19 cellular contexts compared by ENCODE assay signal in the genomic region with DNA sequence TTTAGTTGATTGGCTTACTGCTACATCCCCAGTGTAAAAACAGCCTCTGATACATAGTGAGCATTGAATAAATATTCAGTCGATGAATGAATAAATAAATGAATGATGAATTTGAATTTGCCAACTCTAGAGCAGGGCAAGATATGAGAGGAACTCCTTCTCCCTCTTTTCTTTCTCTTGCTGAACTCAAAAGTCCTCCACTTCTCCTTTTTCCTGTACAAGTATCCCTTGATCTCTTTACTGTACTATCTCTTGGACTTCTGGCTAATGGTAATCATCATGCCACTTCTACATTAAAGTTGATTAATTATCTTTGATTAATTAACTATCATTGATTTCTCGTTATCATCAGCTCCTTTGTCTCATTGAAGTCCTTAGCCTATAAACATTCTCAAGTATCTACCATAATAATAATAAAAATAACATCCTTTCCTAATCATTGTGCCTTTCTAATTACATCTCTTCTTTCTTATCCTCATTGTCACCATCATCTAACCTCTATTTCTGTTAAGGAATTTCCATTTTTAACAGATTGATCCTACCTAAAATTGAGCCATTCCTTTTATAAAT. TPM values are rescaled to one million over a fixed set of nuclear protein-coding genes. Genes with fewer than 3 reads are reported as not detected.
A peak's percentile ranks its signal among the peaks of the same experiment; 100 is the strongest.
DNase-seq lines count a peak whose midpoint lies in the region; ATAC-seq and TF ChIP-seq lines count a peak whose summit lies in the region.
"Had no signal": no experiment of that assay in that cellular context is flagged by ENCODE, and none has a peak within 500 bp of the region (broad histone marks: within the 10 kb centered on the region; RNA-seq: fewer than 3 reads in every experiment).

No MANE protein-coding gene starts in this region.

- peaks cover 1 to 7% (median 3%) of the 10 kb centered on the region in 3 donors for H3K27me3 Mint-ChIP-seq in CD14-positive monocyte (ENCODE audit: low read depth in 3 of 3)
- peaks cover 5 to 6% of the 10 kb centered on the region in 2 donors for H3K27me3 Mint-ChIP-seq in stimulated activated naive B cell treated with anti-CD40 and anti-IgM and Interleukin-4, amounts not matched to agents 10 μg/mL and 1 μg/mL and 100 μg/mL, for 72 hours

- H3K79me2 ChIP-seq in KMS-11 (ENCODE audit: insufficient read depth, low read depth) (no peaks in the 10 kb centered on the region), fibroblast of lung (ENCODE audit: control insufficient read depth, insufficient read depth, low read length) (peaks cover 78% of the 10 kb centered on the region)

- H3K4me3 Mint-ChIP-seq in CD14-positive monocyte: no peak overlapping the region
- no peak overlapping the region for H3K4me3 Mint-ChIP-seq in stimulated activated naive B cell treated with anti-CD40 and anti-IgM and Interleukin-4, amounts not matched to agents 10 μg/mL and 1 μg/mL and 100 μg/mL, for 72 hours
- H3K4me3 Mint-ChIP-seq: activated CD4-positive, alpha-beta T cell treated with anti-CD3 and anti-CD28 coated beads for 36 hours; activated naive CD8-positive, alpha-beta T cell; activated T-helper 17 cell treated with anti-CD3 and anti-CD28 coated beads, Interleukin-2, amount 50 U/mL, for 72 hours; effector memory CD8-positive, alpha-beta T cell had no signal

- H3K9me3 ChIP-seq in fibroblast of lung (ENCODE audit: control insufficient read depth, insufficient read depth, low read depth, low read length): no peaks in the 10 kb centered on the region
- H3K9me3 ChIP-seq in skeletal muscle satellite cell (replicated peaks; ENCODE audit: low read length): no peaks in the 10 kb centered on the region
- H3K9me3 ChIP-seq: neutrophil, thyroid gland had no signal

- no peaks in the 10 kb centered on the region for H3K27me3 ChIP-seq in KMS-11 (ENCODE audit: insufficient read depth, low read depth)
- H3K27me3 ChIP-seq in fibroblast of lung (ENCODE audit: control insufficient read depth, insufficient read depth, low read length): no peaks in the 10 kb centered on the region
- no peaks in the 10 kb centered on the region for H3K27me3 ChIP-seq in skeletal muscle satellite cell (ENCODE audit: control insufficient read depth, insufficient read depth, low read length)
- H3K27me3 ChIP-seq: thyroid gland had no signal

- peak overlapping the region in 5 of 7 donors; percentile 12 to 82 (median 56) for H3K27ac Mint-ChIP-seq in CD14-positive monocyte
- H3K27ac Mint-ChIP-seq in stimulated activated naive B cell treated with anti-CD40 and anti-IgM and Interleukin-4, amounts not matched to agents 10 μg/mL and 1 μg/mL and 100 μg/mL, for 72 hours: no peak overlapping the region
- H3K27ac Mint-ChIP-seq: activated CD4-positive, alpha-beta T cell treated with anti-CD3 and anti-CD28 coated beads for 36 hours; activated naive CD8-positive, alpha-beta T cell; activated T-helper 17 cell treated with anti-CD3 and anti-CD28 coated beads, Interleukin-2, amount 50 U/mL, for 72 hours; effector memory CD8-positive, alpha-beta T cell had no signal

- peaks cover 60% of the 10 kb centered on the region for H3K4me1 ChIP-seq in KMS-11 (ENCODE audit: low read depth, poor library complexity, severe bottlenecking)
- H3K4me1 ChIP-seq in fibroblast of lung (ENCODE audit: control insufficient read depth, extremely low read depth, insufficient read depth, low read length): peaks cover 14% of the 10 kb centered on the region
- H3K4me1 ChIP-seq in skeletal muscle satellite cell (ENCODE audit: control insufficient read depth, insufficient read depth, low read length): peaks cover 59% of the 10 kb centered on the region
- H3K4me1 ChIP-seq: thyroid gland had no signal

- H3K9ac ChIP-seq in KMS-11 (no peak overlapping the region), fibroblast of lung (ENCODE audit: insufficient read depth, low read length) (no peak overlapping the region), skeletal muscle satellite cell (ENCODE audit: low read depth, low read length) (peak overlapping the region; percentile 65)

- H3K27ac ChIP-seq in KMS-11: no peak overlapping the region; the same call in 1 of the 2 replicates
- H3K27ac ChIP-seq in fibroblast of lung (ENCODE audit: insufficient read depth, low read length): peak overlapping the region; percentile 57
- H3K27ac ChIP-seq: neutrophil, thyroid gland had no signal

- H3K4me2 ChIP-seq in KMS-11 (peak overlapping the region; percentile 53), fibroblast of lung (ENCODE audit: extremely low read depth, insufficient read depth, low read length) (peak overlapping the region; percentile 53), skeletal muscle satellite cell (ENCODE audit: low read length) (no peak overlapping the region)

- no peak overlapping the region for H3K4me3 ChIP-seq in KMS-11 (IDR thresholded peaks at IDR 0.05; ENCODE audit: insufficient read depth, low read depth, low read length)
- peak overlapping the region in 1 of 4 experiments; percentile 48 for H3K4me3 ChIP-seq in fibroblast of lung (replicated peaks in 1 of 4; ENCODE audit: control extremely low read depth in 1 of 4, insufficient read depth in 1 of 4, low read depth in 3 of 4, low read length in 4 of 4)
- H3K4me3 ChIP-seq in skeletal muscle satellite cell (ENCODE audit: low read length): no peak overlapping the region
- H3K4me3 ChIP-seq: thyroid gland had no signal

- no peak for DNase-seq in CD14-positive monocyte (ENCODE audit: low spot score)
- no peak for DNase-seq in fibroblast of lung (ENCODE audit: low read depth in 2 of 2)
- DNase-seq in stimulated activated naive B cell treated with anti-CD40 and anti-IgM and Interleukin-4, amounts not matched to agents 10 μg/mL and 1 μg/mL and 100 μg/mL, for 72 hours: no peak
- DNase-seq in 8988T: no peak
- DNase-seq: activated CD4-positive, alpha-beta T cell treated with anti-CD3 and anti-CD28 coated beads for 36 hours; COR-L47; effector memory CD8-positive, alpha-beta T cell; glutamatergic neuron; NCI-H1105 treated with DMSO at 0.1 percent for 48 hours; NCI-H2081 treated with DMSO at 0.1 percent for 48 hours; thyroid gland had no signal

- no peaks in the 10 kb centered on the region for H4K20me1 ChIP-seq in KMS-11 (ENCODE audit: insufficient read depth)
- H4K20me1 ChIP-seq in fibroblast of lung (ENCODE audit: control insufficient read depth, extremely low read depth, insufficient read depth, low read length): no peaks in the 10 kb centered on the region

- peaks cover 2 to 7% of the 10 kb centered on the region in 2 donors for H3K36me3 Mint-ChIP-seq in CD14-positive monocyte
- no peaks in the 10 kb centered on the region for H3K36me3 Mint-ChIP-seq in stimulated activated naive B cell treated with anti-CD40 and anti-IgM and Interleukin-4, amounts not matched to agents 10 μg/mL and 1 μg/mL and 100 μg/mL, for 72 hours
- H3K36me3 Mint-ChIP-seq: activated naive CD8-positive, alpha-beta T cell had no signal

- no peak overlapping the region for H2AFZ ChIP-seq in KMS-11 (ENCODE audit: low read depth)
- H2AFZ ChIP-seq in fibroblast of lung (ENCODE audit: low read length): no peak overlapping the region

- no peaks in the 10 kb centered on the region for H3K36me3 ChIP-seq in KMS-11 (ENCODE audit: insufficient read depth)
- no peaks in the 10 kb centered on the region for H3K36me3 ChIP-seq in fibroblast of lung (ENCODE audit: control insufficient read depth, insufficient read depth, low read length)
- H3K36me3 ChIP-seq in skeletal muscle satellite cell (ENCODE audit: insufficient read depth, low read length): no peaks in the 10 kb centered on the region
- H3K36me3 ChIP-seq: neutrophil, thyroid gland had no signal

- no peak for TF ChIP-seq CTCF in CD14-positive monocyte (IDR thresholded peaks at IDR 0.05)
- TF ChIP-seq CTCF in KMS-11 (conservative IDR thresholded peaks at IDR 0.05; ENCODE audit: low read depth, low read length): no peak
- no peak for TF ChIP-seq CTCF in fibroblast of lung (conservative IDR thresholded peaks at IDR 0.05 in 1 of 2, IDR thresholded peaks at IDR 0.05 in 1 of 2; ENCODE audit: low read depth in 1 of 2, low read length in 2 of 2)

- H3K4me1 Mint-ChIP-seq in CD14-positive monocyte: peaks cover 71% of the 10 kb centered on the region
- peaks cover 18 to 28% of the 10 kb centered on the region in 2 donors for H3K4me1 Mint-ChIP-seq in stimulated activated naive B cell treated with anti-CD40 and anti-IgM and Interleukin-4, amounts not matched to agents 10 μg/mL and 1 μg/mL and 100 μg/mL, for 72 hours

- intact Hi-C loops in CD14-positive monocyte (cut with micrococcal nuclease): no loop called here

- H3K9me3 Mint-ChIP-seq in CD14-positive monocyte: peaks cover 0 to 4% (median 0%) of the 10 kb centered on the region in 7 donors
- no peaks in the 10 kb centered on the region for H3K9me3 Mint-ChIP-seq in stimulated activated naive B cell treated with anti-CD40 and anti-IgM and Interleukin-4, amounts not matched to agents 10 μg/mL and 1 μg/mL and 100 μg/mL, for 72 hours
- H3K9me3 Mint-ChIP-seq: activated T-helper 17 cell treated with anti-CD3 and anti-CD28 coated beads, Interleukin-2, amount 50 U/mL, for 72 hours; effector memory CD8-positive, alpha-beta T cell had no signal

- no peak for ATAC-seq in esophagus mucosa
- ATAC-seq in HG02678 (IDR thresholded peaks at IDR 0.05; ENCODE audit: unreplicated experiment): no peak
- ATAC-seq in stimulated activated naive B cell treated with anti-CD40 and anti-IgM and Interleukin-4, amounts not matched to agents 10 μg/mL and 1 μg/mL and 100 μg/mL, for 72 hours (replicated peaks): no peak
- ATAC-seq: activated CD4-positive, alpha-beta T cell treated with anti-CD3 and anti-CD28 coated beads for 36 hours; activated T-helper 17 cell treated with anti-CD3 and anti-CD28 coated beads, Interleukin-2, amount 50 U/mL, for 72 hours; effector memory CD8-positive, alpha-beta T cell; left lobe of liver had no signal

RNA-seq across cellular contexts. Expression of gene CPED1, which starts 10.6 kb away (rescaled TPM):
- polyA plus RNA-seq in CD14-positive monocyte (10 to 100 TPM; 20.4 to 30.0 TPM), fibroblast of lung (70.2 and 83.2 TPM in 2 replicates)
- total RNA-seq in fibroblast of lung (84.0 and 196 TPM in 2 replicates), esophagus mucosa (0.76 TPM)
- polyA plus RNA-seq in fibroblast of lung (2012): 46.2 and 59.8 TPM in 2 replicates
- polyA minus RNA-seq in fibroblast of lung (ENCODE audit: low replicate concordance): 142 and 352 TPM in 2 replicates
- total RNA-seq in skeletal muscle satellite cell (2012; rRNA removed): 28.6 and 29.9 TPM in 2 replicates
- total RNA-seq: activated CD4-positive, alpha-beta T cell treated with anti-CD3 and anti-CD28 coated beads for 36 hours; activated T-helper 17 cell treated with anti-CD3 and anti-CD28 coated beads, Interleukin-2, amount 50 U/mL, for 72 hours had no signal

RNA-seq across cellular contexts. Expression of gene ING3, which starts 48.5 kb away (rescaled TPM):
- polyA plus RNA-seq in CD14-positive monocyte: 10 to 100 TPM; 25.9 to 26.9 TPM
- 13.1 and 17.5 TPM in 2 replicates for total RNA-seq in fibroblast of lung
- 14.5 and 16.6 TPM in 2 replicates for polyA plus RNA-seq in fibroblast of lung
- 9.7 TPM in 2 replicates for polyA plus RNA-seq in fibroblast of lung (2012)
- polyA minus RNA-seq in fibroblast of lung (ENCODE audit: low replicate concordance): 0.63 and 0.86 TPM in 2 replicates
- total RNA-seq in skeletal muscle satellite cell (2012; rRNA removed): 7.2 and 9.4 TPM in 2 replicates
- total RNA-seq in esophagus mucosa: 9.0 TPM

Comparison
In these comparisons a context has a peak if more than half of its experiments do, and no peak if none do; other contexts are left out.
1. RNA of gene CPED1, which starts 10.6 kb away (total RNA-seq): 84.0 to 196 TPM in fibroblast of lung; 0.76 TPM in esophagus mucosa (single experiment); every median in the first group is over 10 times any median in the second.